ENCODE assay signal across 23 cellular contexts in the genomic region with DNA sequence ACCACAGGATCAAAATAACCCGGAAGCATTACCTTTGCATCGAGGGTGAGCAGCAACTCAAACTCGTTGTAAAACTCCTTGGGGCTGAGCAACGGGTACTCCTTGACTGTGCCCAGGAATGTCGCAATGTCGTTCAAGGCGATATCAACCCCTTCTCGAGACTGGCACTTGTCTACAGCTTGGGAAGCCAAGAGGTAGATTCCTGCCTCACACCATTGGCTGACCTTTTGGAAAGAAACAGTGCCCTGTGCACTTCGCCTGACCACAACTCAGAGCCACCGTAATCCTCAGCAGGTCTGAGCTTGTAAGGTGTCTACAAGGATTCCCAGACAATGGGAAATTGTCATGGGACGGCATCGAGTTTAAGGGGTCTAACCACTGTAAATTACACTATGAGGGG. TPM values are rescaled to one million over a fixed set of nuclear protein-coding genes. Genes with fewer than 3 reads are reported as not detected.
A peak's percentile ranks its signal among the peaks of the same experiment; 100 is the strongest.
DNase-seq lines count a peak whose midpoint lies in the region; ATAC-seq, FAIRE-seq and TF ChIP-seq lines count a peak whose summit lies in the region.
"Had no signal": no experiment of that assay in that cellular context is flagged by ENCODE, and none has a peak within 500 bp of the region (broad histone marks: within the 10 kb centered on the region; RNA-seq: fewer than 3 reads in every experiment).

No MANE protein-coding gene starts in this region.

- no peak overlapping the region for H2BK15ac ChIP-seq in H1 (ENCODE audit: low read length)

- no peak overlapping the region for H2BK20ac ChIP-seq in H1 (ENCODE audit: low read length)

- no peak overlapping the region; the same call in 1 of the 2 replicates for H2AK5ac ChIP-seq in H1 (ENCODE audit: low read depth, low read length)

- H3K9ac ChIP-seq in H1 (replicated peaks in 1 of 4; ENCODE audit: extremely low read depth in 1 of 4, low read depth in 3 of 4, low read length in 3 of 4): no peak overlapping the region

- H2AFZ ChIP-seq in H1 (ENCODE audit: low read length): no peak overlapping the region

- H3K18ac ChIP-seq in H1 (ENCODE audit: extremely low read depth, low read length): no peak overlapping the region

- no peak overlapping the region for H3K14ac ChIP-seq in H1 (ENCODE audit: insufficient read length)

- H4K5ac ChIP-seq in H1 (ENCODE audit: insufficient read length, low read depth, low read length): no peak overlapping the region

- peaks cover 8% of the 10 kb centered on the region for H3K4me1 Mint-ChIP-seq in type B pancreatic cell (ENCODE audit: unreplicated experiment)

- TF ChIP-seq POLR2A in H1 (IDR thresholded peaks at IDR 0.05; ENCODE audit: control extremely low read depth in 1 of 2, low read depth in 2 of 2, low read length in 2 of 2) (no peak), suprapubic skin (IDR thresholded peaks at IDR 0.05) (no peak), adrenal gland (IDR thresholded peaks at IDR 0.05) (no peak)

- H4K8ac ChIP-seq in H1 (ENCODE audit: extremely low read depth, insufficient read depth, low read length): no peak overlapping the region

- no peak overlapping the region for H3K4ac ChIP-seq in H1 (replicated peaks; ENCODE audit: insufficient read length, low read depth, low read length)

- H3K56ac ChIP-seq in H1 (replicated peaks; ENCODE audit: insufficient read length, low read depth, low read length): no peak overlapping the region

- POLR2A ChIA-PET in RWPE1 (lab: Yijun Ruan, JAX; ENCODE audit: low non-redundant PET): no interaction called here
- POLR2A ChIA-PET in H1 (lab: Charles Lee; ENCODE audit: partially characterized antibody): no interaction called here

- H3K27ac ChIP-seq in C4-2B (peak overlapping the region; percentile 82), RWPE1 (peak overlapping the region; percentile 88; the same call in 1 of the 2 replicates), H1 (ENCODE audit: low read depth, low read length) (0 out of 2 replicates have a peak overlapping the region, but pooled peaks have one; percentile 29), psoas muscle (peak overlapping the region; percentile 88), suprapubic skin (no peak overlapping the region), adrenal gland (no peak overlapping the region)

- no peak overlapping the region for H2BK120ac ChIP-seq in H1 (replicated peaks; ENCODE audit: low read depth, low read length)

- peak in 3 of 4 donors; percentile 33 to 53 (median 35) for ATAC-seq in psoas muscle
- ATAC-seq: Panc1 had no signal

- H2BK12ac ChIP-seq in H1 (ENCODE audit: low read depth, low read length): no peak overlapping the region

- no peak overlapping the region for H4K91ac ChIP-seq in H1 (replicated peaks; ENCODE audit: insufficient read length, low read length)

- H3K9me3 ChIP-seq in H1 (ENCODE audit: insufficient read depth in 2 of 2, low read depth in 1 of 2, low read length in 1 of 2) (no peaks in the 10 kb centered on the region), psoas muscle (no peaks in the 10 kb centered on the region), suprapubic skin (no peaks in the 10 kb centered on the region), adrenal gland (replicated peaks in 1 of 3) (no peaks in the 10 kb centered on the region)
- H3K9me3 ChIP-seq: BE2C had no signal

- H3K4me3 ChIP-seq in H1 (ENCODE audit: extremely low read depth in 1 of 4, insufficient read depth in 2 of 4, low read depth in 3 of 4, low read length in 4 of 4): no peak overlapping the region
- H3K4me3 ChIP-seq in psoas muscle: peak overlapping the region; percentile 12
- no peak overlapping the region for H3K4me3 ChIP-seq in suprapubic skin
- H3K4me3 ChIP-seq in adrenal gland: no peak overlapping the region

- peaks cover 4% of the 10 kb centered on the region for H3K36me3 Mint-ChIP-seq in type B pancreatic cell

- intact Hi-C loops in psoas muscle (cut with DNase I): loop anchor here in 1 of 2 donors (10.0 kb wide), 1 partner anchor 338 kb away; the partner anchor contains the start of gene KLHL24
- intact Hi-C loops in adrenal gland (cut with DNase I): no loop called here

- DNase-seq in RWPE1 (ENCODE audit: low spot score) (no peak), H1 (ENCODE audit: low read depth in 1 of 2, low spot score in 2 of 2) (no peak), psoas muscle (no peak), suprapubic skin (ENCODE audit: low spot score in 2 of 2) (no peak), urothelium cell line (ENCODE audit: low spot score) (no peak), type B pancreatic cell (ENCODE audit: extremely low spot score, unreplicated experiment) (no peak), adrenal gland (no peak)
- DNase-seq: BE2C; CD4-positive, alpha-beta T cell; COR-L47; DMS79; KG1; MV-4-11; NCI-H1105 treated with DMSO at 0.1 percent for 48 hours; NCI-H2029 treated with DMSO at 0.1 percent for 48 hours; NCI-H226; NCI-H510A treated with DMSO at 0.1 percent for 48 hours; NCI-H774; NK-92 treated with Interleukin-12 subunit alpha and Interleukin-12 subunit beta, amount 100 ng/mL, for 24 hours had no signal

- no peak overlapping the region for H3K4me2 ChIP-seq in H1 (ENCODE audit: insufficient read depth in 1 of 2, low read depth in 2 of 2, low read length in 2 of 2)

- TF ChIP-seq RAD21 in H1 (IDR thresholded peaks at IDR 0.05 in 1 of 2, conservative IDR thresholded peaks at IDR 0.05 in 1 of 2; ENCODE audit: low read depth in 2 of 2, low read length in 2 of 2): no peak

- no peaks in the 10 kb centered on the region; the same call in 1 of the 2 replicates for H3K23me2 ChIP-seq in H1 (ENCODE audit: low read depth, low read length)

- H3K27ac Mint-ChIP-seq in type B pancreatic cell: no peak overlapping the region
- H3K27ac Mint-ChIP-seq: CD4-positive, alpha-beta T cell had no signal

- H3K36me3 ChIP-seq in H1 (ENCODE audit: control insufficient read depth in 2 of 4, insufficient read depth in 4 of 4, low read length in 3 of 4): peaks cover 0 to 21% (median 1%) of the 10 kb centered on the region in 4 experiments; a peak in 4 of 8 replicates
- H3K36me3 ChIP-seq in psoas muscle (ENCODE audit: insufficient read depth in 1 of 2, low read depth in 1 of 2): peaks cover 0 to 7% of the 10 kb centered on the region in 2 donors
- H3K36me3 ChIP-seq in suprapubic skin: no peaks in the 10 kb centered on the region
- peaks cover 0 to 17% of the 10 kb centered on the region in 2 donors for H3K36me3 ChIP-seq in adrenal gland (replicated peaks in 1 of 2)
- H3K36me3 ChIP-seq: BE2C had no signal

- no peak overlapping the region for H3K23ac ChIP-seq in H1 (ENCODE audit: insufficient read length)

- TF ChIP-seq EP300 in H1 (IDR thresholded peaks at IDR 0.05; ENCODE audit: borderline replicate concordance in 1 of 2, low read depth in 2 of 2, low read length in 2 of 2) (no peak), suprapubic skin (IDR thresholded peaks at IDR 0.05) (no peak)

- H3K79me2 ChIP-seq in H1 (ENCODE audit: control insufficient read depth in 1 of 2, insufficient read depth in 2 of 2, low read length in 2 of 2): no peaks in the 10 kb centered on the region

- CTCF ChIA-PET in RWPE1 (lab: Yijun Ruan, JAX): no interaction called here
- CTCF ChIA-PET in H1 (lab: Charles Lee; ENCODE audit: partially characterized antibody): interaction anchor here (0.7 to 2.4 kb wide), 5 partner anchors 9 to 56 kb away, joined by 3 to 5 read pairs (median 3); no protein-coding TSS in a partner anchor

- H3K79me1 ChIP-seq in H1 (ENCODE audit: low read depth, low read length): no peaks in the 10 kb centered on the region

- H3K27me3 ChIP-seq in H1 (replicated peaks in 1 of 4; ENCODE audit: control insufficient read depth in 3 of 4, extremely low read depth in 1 of 4, insufficient read depth in 3 of 4, low read length in 3 of 4): no peaks in the 10 kb centered on the region
- no peaks in the 10 kb centered on the region for H3K27me3 ChIP-seq in psoas muscle (ENCODE audit: insufficient read depth in 3 of 3, low read length in 2 of 3)
- H3K27me3 ChIP-seq in suprapubic skin: no peaks in the 10 kb centered on the region
- H3K27me3 ChIP-seq in adrenal gland: no peaks in the 10 kb centered on the region
- H3K27me3 ChIP-seq: BE2C had no signal

- peaks cover 2% of the 10 kb centered on the region for H3K9me3 Mint-ChIP-seq in type B pancreatic cell
- H3K9me3 Mint-ChIP-seq: CD4-positive, alpha-beta T cell had no signal

- 93% methylated on average over 12 of the region's 12 CpGs; no CpG with 5 or more reads in 1 of the 2 experiments for WGBS in H1 (ENCODE audit: extremely low coverage in 1 of 2, insufficient coverage in 1 of 2, insufficient read length in 1 of 2, insufficient replicate concordance in 2 of 2, low coverage in 1 of 2, low lambda C conversion rate in 2 of 2, missing lambda C conversion rate in 1 of 2), 2 experiments
- 41 to 52% (median 43%) methylated on average over 12 of the region's 12 CpGs for whole genome bisulfite sequencing in psoas muscle, 3 donors
- WGBS in suprapubic skin: 97% methylated on average over 11 of the region's 12 CpGs
- 88 to 91% (median 89%) methylated on average over 9 to 12 of the region's 12 CpGs for WGBS in adrenal gland, 4 donors

- H3K4me1 ChIP-seq in H1 (replicated peaks in 1 of 4; ENCODE audit: control insufficient read depth in 3 of 4, insufficient read depth in 4 of 4, low read length in 3 of 4) (peaks cover 0 to 6% (median 4%) of the 10 kb centered on the region in 4 experiments; a peak in 4 of 7 replicates), psoas muscle (peaks cover 72% of the 10 kb centered on the region), suprapubic skin (peaks cover 30% of the 10 kb centered on the region), adrenal gland (replicated peaks in 1 of 2) (peaks cover 0 to 15% of the 10 kb centered on the region in 2 donors)

- no peaks in the 10 kb centered on the region for H3K27me3 Mint-ChIP-seq in type B pancreatic cell
- H3K27me3 Mint-ChIP-seq: CD4-positive, alpha-beta T cell had no signal

- no peak for FAIRE-seq in H1 (lab: Jason Lieb, UNC)
- FAIRE-seq in urothelium cell line (lab: Jason Lieb, UNC): no peak
- FAIRE-seq: GM19239, H54 had no signal

- H2BK5ac ChIP-seq in H1 (ENCODE audit: low read depth, low read length): 0 out of 2 replicates have a peak overlapping the region, but pooled peaks have one; percentile 9

- no peak for TF ChIP-seq CTCF in C4-2B (conservative IDR thresholded peaks at IDR 0.05)
- no peak for TF ChIP-seq CTCF in RWPE1 (conservative IDR thresholded peaks at IDR 0.05; ENCODE audit: low read depth)
- no peak for TF ChIP-seq CTCF in H1 (IDR thresholded peaks at IDR 0.05; ENCODE audit: control extremely low read depth in 1 of 3, insufficient read depth in 1 of 3, low read depth in 1 of 3, low read length in 3 of 3)
- no peak for TF ChIP-seq CTCF in psoas muscle (IDR thresholded peaks at IDR 0.05)
- no peak for TF ChIP-seq CTCF in suprapubic skin (IDR thresholded peaks at IDR 0.05)
- no peak for TF ChIP-seq CTCF in type B pancreatic cell (conservative IDR thresholded peaks at IDR 0.05)
- no peak for TF ChIP-seq CTCF in adrenal gland (IDR thresholded peaks at IDR 0.05)

- no peak overlapping the region for H3K4me3 Mint-ChIP-seq in type B pancreatic cell
- H3K4me3 Mint-ChIP-seq: CD4-positive, alpha-beta T cell had no signal

- no peaks in the 10 kb centered on the region for H4K20me1 ChIP-seq in H1 (replicated peaks in 1 of 2; ENCODE audit: control insufficient read depth in 1 of 2, insufficient read depth in 2 of 2, low read length in 2 of 2)

RNA-seq across cellular contexts. Expression of gene B3GNT5, which starts 43.9 kb away (rescaled TPM):
- 8.0 and 9.7 TPM in 2 replicates for total RNA-seq in H1 (2021; fragmentation: NEBNext Ultra II Directional; extraction: Animal tissue kit (Norgen Biotek cat#: 25700))
- polyA plus RNA-seq in H1 (2011; rRNA removed): 1.7 and 2.4 TPM in 2 replicates
- polyA plus RNA-seq in H1 (2011; cell fraction: cytosol; rRNA removed): 2.9 TPM
- 1.7 TPM for polyA plus RNA-seq in H1 (2011; cell fraction: nucleus; rRNA removed)
- polyA plus RNA-seq in H1 (2012, experiment 1 of 2): 2.8 to 6.5 TPM (median 4.6 TPM) in 4 replicates
- 0.29 TPM for polyA plus RNA-seq in H1 (2012, experiment 2 of 2)
- polyA plus RNA-seq in H1 (2013, experiment 1 of 2): 5.3 TPM
- polyA plus RNA-seq in H1 (2013, experiment 2 of 2): 6.0 TPM
- polyA minus RNA-seq in H1 (2011; rRNA and poly(A)+ RNA removed): 6.2 and 9.8 TPM in 2 replicates
- polyA minus RNA-seq in H1 (2011; cell fraction: cytosol; rRNA and poly(A)+ RNA removed): 4.0 TPM
- polyA minus RNA-seq in H1 (2011; cell fraction: nucleus; rRNA and poly(A)+ RNA removed): 13.1 TPM
- total RNA-seq in psoas muscle: 10 to 100 TPM; 44.8 to 98.1 (median 63.7) TPM
- 10 to 100 TPM; 12.1 to 98.9 (median 43.4) TPM for polyA plus RNA-seq in psoas muscle
- 10 to 100 TPM; 14.6 to 30.8 (median 27.5) TPM for total RNA-seq in suprapubic skin
- total RNA-seq in type B pancreatic cell (ENCODE audit: low replicate concordance): 28.7 and 37.0 TPM in 2 replicates
- total RNA-seq in adrenal gland: 1 to 10 TPM in 7 of 8 donors, under 1 TPM in 1; 0.18 to 3.6 (median 3.1) TPM
- 1 to 10 TPM; 2.0 to 2.6 (median 2.3) TPM for polyA plus RNA-seq in adrenal gland

Comparison
In these comparisons a context has a peak if more than half of its experiments do, and no peak if none do; other contexts are left out.
1. H3K27ac ChIP-seq: peak in C4-2B (single experiment), RWPE1 (single experiment), H1 (single experiment) and psoas muscle (single experiment); none in suprapubic skin (single experiment) and adrenal gland (0 of 5).